Comparison of ENCODE assay signal across 19 cellular contexts in the genomic region with DNA sequence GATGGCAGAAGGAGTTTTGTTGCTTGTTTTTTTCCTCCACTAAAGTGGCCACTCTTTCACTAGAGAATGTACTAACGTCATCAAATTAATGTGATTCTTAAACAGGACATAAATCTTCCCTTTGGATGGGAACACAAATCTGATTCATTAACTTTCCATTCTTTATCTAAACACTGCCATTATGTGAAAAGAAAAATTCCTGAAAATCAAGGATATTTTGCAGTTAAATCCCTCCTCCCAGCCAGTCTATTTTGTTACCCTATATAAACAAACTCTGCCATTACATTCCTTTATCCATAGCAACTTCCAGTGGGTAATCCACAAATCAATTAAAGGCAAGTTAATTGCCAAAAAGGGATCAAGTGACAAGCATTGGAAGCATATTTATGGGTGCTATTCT.
"Had no signal": no experiment of that assay in that cellular context is flagged by ENCODE, and none has a peak within 500 bp of the region (broad histone marks: within the 10 kb centered on the region; RNA-seq: fewer than 3 reads in every experiment).

No MANE protein-coding gene starts in this region.

- H3K4me3 ChIP-seq: coronary artery, esophagus squamous epithelium, skin epidermis had no signal

- H3K36me3 Mint-ChIP-seq: activated CD8-positive, alpha-beta memory T cell treated with anti-CD3 and anti-CD28 coated beads, Interleukin-2, amount 10 ng/mL, durations not matched to agents 7 days and 5 days had no signal

- DNase-seq: activated CD4-positive, alpha-beta T cell treated with anti-CD3 and anti-CD28 coated beads, Interleukin-2, amount 50 U/mL, for 48 hours; activated CD8-positive, alpha-beta memory T cell treated with anti-CD3 and anti-CD28 coated beads, Interleukin-2, amount 10 ng/mL, durations not matched to agents 7 days and 5 days; activated naive CD4-positive, alpha-beta T cell treated with anti-CD3 and anti-CD28 coated beads, Interleukin-2, amount 50 U/mL, for 16 hours; activated T-cell treated with anti-CD3 and anti-CD28 coated beads, Interleukin-2, amount 50 U/mL, for 1 hour; central memory CD4-positive, alpha-beta T cell; effector CD4-positive, alpha-beta T cell; esophagus squamous epithelium; foreskin keratinocyte; kidney glomerular epithelial cell; stimulated activated CD4-positive, alpha-beta T cell treated with anti-CD3 and anti-CD28 coated beads, Interleukin-15, amount 100 ng/mL, for 24 hours; stimulated activated CD4-positive, alpha-beta T cell treated with anti-CD3 and anti-CD28 coated beads, Interleukin-4, amount 100 ng/mL, for 24 hours; stimulated activated naive CD4-positive, alpha-beta T cell; trophoblast cell had no signal

- H3K9me3 ChIP-seq: esophagus squamous epithelium had no signal

- H2AFZ ChIP-seq: parathyroid adenoma had no signal

- H3K4me1 Mint-ChIP-seq: activated CD8-positive, alpha-beta memory T cell treated with anti-CD3 and anti-CD28 coated beads, Interleukin-2, amount 10 ng/mL, durations not matched to agents 7 days and 5 days had no signal

- H3K9me3 Mint-ChIP-seq: activated T-helper 2 cell treated with anti-CD3 and anti-CD28 coated beads, Interferon-gamma antibody, Interleukin-2, Interleukin-4, amounts not matched to agents 10 μg/mL and 5 μg/mL and 100 μg/mL, durations not matched to agents 14 hours and 24 hours and 36 hours had no signal

- H3K4me1 ChIP-seq: foreskin keratinocyte, parathyroid adenoma had no signal

- H3K9ac ChIP-seq: parathyroid adenoma had no signal

- H3K27ac ChIP-seq: coronary artery, foreskin keratinocyte, parathyroid adenoma, skin epidermis, VCaP had no signal

- H3K4me3 Mint-ChIP-seq: activated CD8-positive, alpha-beta memory T cell treated with anti-CD3 and anti-CD28 coated beads, Interleukin-2, amount 10 ng/mL, durations not matched to agents 7 days and 5 days had no signal

- ATAC-seq: activated CD8-positive, alpha-beta memory T cell treated with anti-CD3 and anti-CD28 coated beads, Interleukin-2, amount 10 ng/mL, durations not matched to agents 7 days and 5 days; foreskin keratinocyte had no signal

- H3K79me2 ChIP-seq: parathyroid adenoma had no signal

- H3K27me3 ChIP-seq: esophagus squamous epithelium, foreskin keratinocyte had no signal

- H3K27ac Mint-ChIP-seq: activated CD8-positive, alpha-beta memory T cell treated with anti-CD3 and anti-CD28 coated beads, Interleukin-2, amount 10 ng/mL, durations not matched to agents 7 days and 5 days; activated T-helper 2 cell treated with anti-CD3 and anti-CD28 coated beads, Interferon-gamma antibody, Interleukin-2, Interleukin-4, amounts not matched to agents 10 μg/mL and 5 μg/mL and 100 μg/mL, durations not matched to agents 14 hours and 24 hours and 36 hours had no signal

- H3K36me3 ChIP-seq: esophagus squamous epithelium had no signal

- FAIRE-seq: endothelial cell of umbilical vein had no signal
